ENCODE assay signal across 27 cellular contexts in the genomic region with DNA sequence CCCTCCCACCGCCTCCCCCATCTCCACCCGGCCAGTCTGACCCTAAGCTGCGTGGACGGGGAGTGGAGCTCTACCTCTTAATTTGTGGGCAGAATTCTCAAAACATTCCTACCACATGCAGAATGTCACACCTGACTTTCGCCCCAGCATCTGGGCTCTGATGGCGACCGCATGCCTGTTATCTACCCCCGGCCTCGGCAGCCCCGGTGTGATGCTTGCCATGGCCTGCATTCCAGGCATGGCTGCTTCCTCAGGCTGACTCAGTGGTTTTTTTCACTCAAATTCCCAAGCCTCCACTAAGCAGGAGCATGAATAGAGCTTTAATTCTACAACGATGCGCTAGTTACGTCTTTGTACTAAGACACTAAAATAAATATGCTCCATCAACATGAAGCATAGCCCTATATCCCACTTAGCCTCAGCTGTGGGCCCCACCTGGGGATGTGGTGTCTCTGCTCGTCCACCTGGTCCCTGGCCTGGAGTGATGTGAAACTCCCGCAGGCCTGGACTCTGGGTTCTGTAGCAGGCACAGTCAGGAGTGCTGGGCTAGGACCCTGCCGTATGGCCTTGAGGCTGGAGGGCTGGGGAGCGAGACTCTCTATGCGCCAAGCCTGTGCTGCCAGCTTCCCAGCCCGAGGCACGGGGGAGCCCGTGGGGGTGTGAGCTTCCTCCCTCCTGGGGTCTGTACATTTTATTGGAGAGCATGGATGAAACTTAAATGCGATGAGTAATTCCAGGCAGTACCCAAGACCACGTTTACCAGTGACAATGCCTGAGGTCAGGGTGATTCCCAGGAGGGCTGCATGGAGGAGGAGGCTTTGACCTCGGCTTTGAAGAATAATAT.
DNase-seq lines count a peak whose midpoint lies in the region; ATAC-seq lines count a peak whose summit lies in the region.
"Had no signal": no experiment of that assay in that cellular context is flagged by ENCODE, and none has a peak within 500 bp of the region (broad histone marks: within the 10 kb centered on the region; RNA-seq: fewer than 3 reads in every experiment).

No MANE protein-coding gene starts in this region.

- H3K36me3 Mint-ChIP-seq in activated naive CD4-positive, alpha-beta T cell treated with anti-CD3 and anti-CD28 coated beads, Interleukin-2, amount 50 U/mL, for 24 hours = no peaks in the 10 kb centered on the region
- H3K36me3 Mint-ChIP-seq in activated naive CD4-positive, alpha-beta T cell treated with anti-CD3 and anti-CD28 coated beads, Interleukin-2, amount 50 U/mL, for 72 hours = no peaks in the 10 kb centered on the region
- no peaks in the 10 kb centered on the region for H3K36me3 Mint-ChIP-seq in CD4-positive, alpha-beta memory T cell
- H3K36me3 Mint-ChIP-seq: memory B cell had no signal

- no peaks in the 10 kb centered on the region for H3K27me3 ChIP-seq in CD4-positive, alpha-beta memory T cell (ENCODE audit: insufficient read depth, low read length)

- no peak overlapping the region for H3K27ac ChIP-seq in CD4-positive, alpha-beta memory T cell (ENCODE audit: low read depth, low read length)
- H3K27ac ChIP-seq: 22Rv1, parathyroid adenoma had no signal

- H3K4me3 Mint-ChIP-seq in activated naive CD4-positive, alpha-beta T cell treated with anti-CD3 and anti-CD28 coated beads, Interleukin-2, amount 50 U/mL, for 24 hours = no peak overlapping the region
- H3K4me3 Mint-ChIP-seq in CD4-positive, alpha-beta memory T cell = no peak overlapping the region
- H3K4me3 Mint-ChIP-seq: activated naive CD4-positive, alpha-beta T cell treated with anti-CD3 and anti-CD28 coated beads for 36 hours; activated T-cell treated with anti-CD3 and anti-CD28 coated beads, Interleukin-2, amount 50 U/mL, for 4 hours; H9; memory B cell; T-helper 1 cell treated with Interleukin-12 subunit alpha and Interleukin-12 subunit beta and Interleukin-4 antibody, amounts not matched to agents 30 μg/mL and 1 μg/mL, for 36 hours had no signal

- H3K4me3 ChIP-seq in CD4-positive, alpha-beta memory T cell (ENCODE audit: low read length in 2 of 2) = no peak overlapping the region

- H3K4me1 Mint-ChIP-seq in activated naive CD4-positive, alpha-beta T cell treated with anti-CD3 and anti-CD28 coated beads, Interleukin-2, amount 50 U/mL, for 24 hours = no peaks in the 10 kb centered on the region
- H3K4me1 Mint-ChIP-seq in CD4-positive, alpha-beta memory T cell = no peaks in the 10 kb centered on the region
- H3K4me1 Mint-ChIP-seq: memory B cell had no signal

- no peaks in the 10 kb centered on the region for H3K9me3 Mint-ChIP-seq in activated naive CD4-positive, alpha-beta T cell treated with anti-CD3 and anti-CD28 coated beads, Interleukin-2, amount 50 U/mL, for 24 hours
- no peaks in the 10 kb centered on the region for H3K9me3 Mint-ChIP-seq in activated naive CD4-positive, alpha-beta T cell treated with anti-CD3 and anti-CD28 coated beads, Interleukin-2, amount 50 U/mL, for 72 hours
- peaks cover 0 to 2% (median 0%) of the 10 kb centered on the region in 8 donors for H3K9me3 Mint-ChIP-seq in CD4-positive, alpha-beta memory T cell
- H3K9me3 Mint-ChIP-seq: activated naive CD4-positive, alpha-beta T cell treated with anti-CD3 and anti-CD28 coated beads for 36 hours; activated T-cell treated with anti-CD3 and anti-CD28 coated beads, Interleukin-2, amount 50 U/mL, for 4 hours; H9; memory B cell; T-helper 1 cell treated with Interleukin-12 subunit alpha and Interleukin-12 subunit beta and Interleukin-4 antibody, amounts not matched to agents 30 μg/mL and 1 μg/mL, for 36 hours had no signal

- CTCF ChIA-PET in CD4-positive, alpha-beta memory T cell (lab: Charles Lee; ENCODE audit: partially characterized antibody) = no interaction called here

- intact Hi-C loops in CD4-positive, alpha-beta memory T cell (cut with micrococcal nuclease) = no loop called here

- POLR2A ChIA-PET in CD4-positive, alpha-beta memory T cell (lab: Charles Lee; ENCODE audit: partially characterized antibody) = no interaction called here

- H3K36me3 ChIP-seq in CD4-positive, alpha-beta memory T cell (ENCODE audit: insufficient read depth, low read length) = no peaks in the 10 kb centered on the region

- H3K27me3 Mint-ChIP-seq in activated naive CD4-positive, alpha-beta T cell treated with anti-CD3 and anti-CD28 coated beads, Interleukin-2, amount 50 U/mL, for 24 hours = no peaks in the 10 kb centered on the region
- H3K27me3 Mint-ChIP-seq in CD4-positive, alpha-beta memory T cell = peaks cover 3 to 4% of the 10 kb centered on the region in 2 donors

- H3K4me1 ChIP-seq in CD4-positive, alpha-beta memory T cell (ENCODE audit: insufficient read depth, low read length) = no peaks in the 10 kb centered on the region
- H3K4me1 ChIP-seq: parathyroid adenoma had no signal

- ATAC-seq in activated naive CD4-positive, alpha-beta T cell treated with anti-CD3 and anti-CD28 coated beads, Interleukin-2, amount 50 U/mL, for 72 hours = no peak
- no peak for ATAC-seq in HG02884 (IDR thresholded peaks at IDR 0.05; ENCODE audit: unreplicated experiment)
- ATAC-seq: activated T-cell treated with anti-CD3 and anti-CD28 coated beads, Interleukin-2, amount 50 U/mL, for 4 hours; Panc1; right cardiac atrium had no signal

- no peak for DNase-seq in activated naive CD4-positive, alpha-beta T cell treated with anti-CD3 and anti-CD28 coated beads, Interleukin-2, amount 50 U/mL, for 72 hours (ENCODE audit: low spot score in 2 of 2)
- DNase-seq in astrocyte of the hippocampus (ENCODE audit: low read depth, low spot score) = peak; percentile 86
- peak; percentile 28 for DNase-seq in kidney tubule cell (ENCODE audit: low spot score)
- DNase-seq in stromal cell of bone marrow (ENCODE audit: low read depth) = peak; percentile 5
- no peak for DNase-seq in CD4-positive, alpha-beta memory T cell
- DNase-seq in AML-193 (lab: John Stamatoyannopoulos, UW) = no peak
- DNase-seq: activated CD4-positive, alpha-beta T cell treated with anti-CD3 and anti-CD28 coated beads for 4 hours; activated CD8-positive, alpha-beta memory T cell treated with anti-CD3 and anti-CD28 coated beads for 24 hours; activated naive CD4-positive, alpha-beta T cell treated with anti-CD3 and anti-CD28 coated beads for 36 hours; activated T-cell treated with anti-CD3 and anti-CD28 coated beads, Interleukin-2, amount 50 U/mL, for 4 hours; amygdala; caudate nucleus; COR-L47; DMS79 treated with DMSO at 0.1 percent for 48 hours; H9; NCI-H1694; NCI-H510A treated with DMSO at 0.1 percent for 48 hours; NK-92 treated with Interleukin-12 subunit alpha and Interleukin-12 subunit beta, amount 100 ng/mL, for 24 hours; right cardiac atrium; stimulated activated naive CD4-positive, alpha-beta T cell treated with Interleukin-2 at 50 U/mL for 16 hours had no signal

- no peaks in the 10 kb centered on the region for H3K9me3 ChIP-seq in CD4-positive, alpha-beta memory T cell (ENCODE audit: control insufficient read depth in 1 of 2, low read length in 2 of 2)

- H3K27ac Mint-ChIP-seq in activated naive CD4-positive, alpha-beta T cell treated with anti-CD3 and anti-CD28 coated beads, Interleukin-2, amount 50 U/mL, for 24 hours = peak overlapping the region; percentile 46
- no peak overlapping the region for H3K27ac Mint-ChIP-seq in activated naive CD4-positive, alpha-beta T cell treated with anti-CD3 and anti-CD28 coated beads, Interleukin-2, amount 50 U/mL, for 72 hours
- no peak overlapping the region for H3K27ac Mint-ChIP-seq in CD4-positive, alpha-beta memory T cell
- H3K27ac Mint-ChIP-seq: activated naive CD4-positive, alpha-beta T cell treated with anti-CD3 and anti-CD28 coated beads for 36 hours; H9; memory B cell; T-helper 1 cell treated with Interleukin-12 subunit alpha and Interleukin-12 subunit beta and Interleukin-4 antibody, amounts not matched to agents 30 μg/mL and 1 μg/mL, for 36 hours had no signal

Comparison
In these comparisons a context has a peak if more than half of its experiments do, and no peak if none do; other contexts are left out.
1. DNase-seq: peak in astrocyte of the hippocampus (single experiment), kidney tubule cell (single experiment) and stromal cell of bone marrow (single experiment); none in activated naive CD4-positive, alpha-beta T cell treated with anti-CD3 and anti-CD28 coated beads, Interleukin-2, amount 50 U/mL, for 72 hours (0 of 2), CD4-positive, alpha-beta memory T cell (0 of 5) and AML-193 (0 of 2).